ENCODE assay signal across 8 cellular contexts in the genomic region with DNA sequence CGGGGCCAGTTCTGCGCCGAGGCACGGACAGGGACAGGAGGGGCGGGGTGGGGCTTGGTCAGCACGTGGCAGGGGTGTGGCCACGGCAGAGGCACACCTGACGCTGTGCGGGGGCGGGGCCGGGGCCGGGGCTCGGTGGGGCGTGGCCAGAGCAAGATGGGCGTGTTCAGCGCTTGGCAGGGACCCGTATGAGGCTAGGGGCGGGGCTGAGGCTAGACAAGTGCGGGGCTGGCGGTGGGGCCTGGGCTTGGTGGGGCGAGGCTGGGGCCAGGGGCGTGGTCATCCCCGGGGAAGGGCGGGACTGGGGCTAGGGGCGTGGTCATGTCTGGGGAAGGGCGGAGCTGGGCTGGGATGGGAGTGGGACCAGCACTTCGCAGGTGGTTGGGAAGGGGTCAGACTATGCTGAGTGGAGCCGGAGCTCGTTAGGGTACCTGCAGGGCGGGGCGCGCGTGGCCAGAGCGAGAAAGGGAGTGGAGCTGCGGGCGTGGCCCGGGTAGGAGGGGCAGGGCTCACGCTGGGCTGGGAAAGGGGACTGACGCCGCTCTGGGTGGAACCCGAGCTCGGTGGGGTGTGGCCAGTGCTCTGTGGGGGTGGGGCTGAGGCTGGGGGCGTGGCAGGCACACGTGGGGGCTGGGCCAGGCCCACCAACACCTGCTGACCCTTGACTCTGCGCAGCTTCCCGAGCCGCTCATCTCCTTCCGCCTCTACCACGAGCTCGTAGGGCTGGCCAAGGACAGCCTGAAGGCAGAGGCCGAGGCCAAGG. TPM values are rescaled to one million over a fixed set of nuclear protein-coding genes. Genes with fewer than 3 reads are reported as not detected.
DNase-seq lines count a peak whose midpoint lies in the region; ATAC-seq and TF ChIP-seq lines count a peak whose summit lies in the region.

No MANE protein-coding gene starts in this region.

- peak overlapping the region; percentile 78 for H3K27ac Mint-ChIP-seq in activated CD4-positive, alpha-beta T cell treated with anti-CD3 and anti-CD28 coated beads, Interleukin-2, amount 10 ng/mL, durations not matched to agents 24 days and 14 days
- H3K27ac Mint-ChIP-seq in nephron progenitor cell = no peak overlapping the region

- no peak for ATAC-seq in GM21423 (IDR thresholded peaks at IDR 0.05; ENCODE audit: unreplicated experiment)

- peaks cover 23% of the 10 kb centered on the region for H3K4me1 Mint-ChIP-seq in activated CD4-positive, alpha-beta T cell treated with anti-CD3 and anti-CD28 coated beads, Interleukin-2, amount 10 ng/mL, durations not matched to agents 24 days and 14 days
- no peaks in the 10 kb centered on the region for H3K4me1 Mint-ChIP-seq in nephron progenitor cell

- no peak for TF ChIP-seq CTCF in GM13977 (IDR thresholded peaks at IDR 0.05; ENCODE audit: extremely low read depth, insufficient read depth, missing control alignments)
- TF ChIP-seq CTCF in nephron progenitor cell (IDR thresholded peaks at IDR 0.05) = no peak
- no peak for TF ChIP-seq CTCF in vagina (IDR thresholded peaks at IDR 0.05)

- no peaks in the 10 kb centered on the region for H3K9me3 ChIP-seq in effector memory CD4-positive, alpha-beta T cell (ENCODE audit: control insufficient read depth, low read length)
- H3K9me3 ChIP-seq in vagina = no peaks in the 10 kb centered on the region

- no peaks in the 10 kb centered on the region for H3K27me3 Mint-ChIP-seq in activated CD4-positive, alpha-beta T cell treated with anti-CD3 and anti-CD28 coated beads, Interleukin-2, amount 10 ng/mL, durations not matched to agents 24 days and 14 days
- no peaks in the 10 kb centered on the region for H3K27me3 Mint-ChIP-seq in nephron progenitor cell (ENCODE audit: low read depth, poor library complexity)

- H3K4me3 Mint-ChIP-seq in activated CD4-positive, alpha-beta T cell treated with anti-CD3 and anti-CD28 coated beads, Interleukin-2, amount 10 ng/mL, durations not matched to agents 24 days and 14 days = peak overlapping the region; percentile 40
- peak overlapping the region; percentile 75 for H3K4me3 Mint-ChIP-seq in nephron progenitor cell

- peak; percentile 79 for DNase-seq in GM13977 (ENCODE audit: low spot score)
- DNase-seq in NCI-H2227 treated with DMSO at 0.1 percent for 48 hours (lab: John Stamatoyannopoulos, UW) = peak; percentile 73
- DNase-seq in activated CD4-positive, alpha-beta T cell treated with anti-CD3 and anti-CD28 coated beads, Interleukin-2, amount 10 ng/mL, durations not matched to agents 24 days and 14 days = peak; percentile 94
- DNase-seq in effector memory CD4-positive, alpha-beta T cell = peak; percentile 76 to 84 (median 78)
- DNase-seq in nephron progenitor cell = peak; percentile 94
- DNase-seq in vagina (ENCODE audit: extremely low spot score in 2 of 2) = no peak
- no peak for DNase-seq in SKM-1 (lab: John Stamatoyannopoulos, UW; ENCODE audit: unreplicated experiment)

- in situ Hi-C loops in GM13977 (cut with MboI; ENCODE audit: low pct_unique_long_range_greater_than_20kb, low sequenced_read_pairs, unreplicated experiment) = no loop called here

- intact Hi-C loops in activated CD4-positive, alpha-beta T cell treated with anti-CD3 and anti-CD28 coated beads, Interleukin-2, amount 10 ng/mL, durations not matched to agents 24 days and 14 days (cut with micrococcal nuclease) = no loop called here
- intact Hi-C loops in vagina (cut with DNase I) = no loop called here

- H3K27me3 ChIP-seq in effector memory CD4-positive, alpha-beta T cell (replicated peaks; ENCODE audit: control insufficient read depth, insufficient read depth, low read length, poor library complexity, severe bottlenecking) = no peaks in the 10 kb centered on the region
- no peaks in the 10 kb centered on the region for H3K27me3 ChIP-seq in vagina

- H3K4me3 ChIP-seq in effector memory CD4-positive, alpha-beta T cell (ENCODE audit: insufficient read depth, low read depth, low read length, poor library complexity, severe bottlenecking) = no peak overlapping the region
- H3K4me3 ChIP-seq in vagina = peak overlapping the region in 1 of 2 donors; percentile 20

- peaks cover 78% of the 10 kb centered on the region for H3K36me3 ChIP-seq in effector memory CD4-positive, alpha-beta T cell (ENCODE audit: control insufficient read depth, insufficient read depth, low read length)
- peaks cover 0 to 4% of the 10 kb centered on the region in 2 donors for H3K36me3 ChIP-seq in vagina

- no peaks in the 10 kb centered on the region for H3K9me3 Mint-ChIP-seq in activated CD4-positive, alpha-beta T cell treated with anti-CD3 and anti-CD28 coated beads, Interleukin-2, amount 10 ng/mL, durations not matched to agents 24 days and 14 days
- H3K9me3 Mint-ChIP-seq in nephron progenitor cell = no peaks in the 10 kb centered on the region

- peaks cover 55% of the 10 kb centered on the region for H3K4me1 ChIP-seq in effector memory CD4-positive, alpha-beta T cell (ENCODE audit: control insufficient read depth, insufficient read depth, low read length, poor library complexity, severe bottlenecking)
- peaks cover 24% of the 10 kb centered on the region for H3K4me1 ChIP-seq in vagina

- TF ChIP-seq POLR2A in vagina (IDR thresholded peaks at IDR 0.05) = no peak

- H3K27ac ChIP-seq in effector memory CD4-positive, alpha-beta T cell (ENCODE audit: insufficient read depth, low read length, poor library complexity, severe bottlenecking) = peak overlapping the region; percentile 62
- H3K27ac ChIP-seq in vagina = peak overlapping the region; percentile 20

- H3K36me3 Mint-ChIP-seq in activated CD4-positive, alpha-beta T cell treated with anti-CD3 and anti-CD28 coated beads, Interleukin-2, amount 10 ng/mL, durations not matched to agents 24 days and 14 days (ENCODE audit: low read depth) = peaks cover 58% of the 10 kb centered on the region
- no peaks in the 10 kb centered on the region for H3K36me3 Mint-ChIP-seq in nephron progenitor cell (ENCODE audit: low read depth)

RNA-seq across cellular contexts. Expression of a gene that starts 12.8 kb away (rescaled TPM):
- 273 and 274 TPM in 2 replicates for total RNA-seq in activated CD4-positive, alpha-beta T cell treated with anti-CD3 and anti-CD28 coated beads, Interleukin-2, amount 10 ng/mL, durations not matched to agents 24 days and 14 days
- 83.7 TPM for total RNA-seq in vagina

RNA-seq across cellular contexts. Expression of a gene that starts 15.4 kb away (rescaled TPM):
- 176 and 183 TPM in 2 replicates for total RNA-seq in activated CD4-positive, alpha-beta T cell treated with anti-CD3 and anti-CD28 coated beads, Interleukin-2, amount 10 ng/mL, durations not matched to agents 24 days and 14 days
- total RNA-seq in vagina = 36.8 TPM

RNA-seq across cellular contexts. Expression of a gene that starts 21.4 kb away (rescaled TPM):
- total RNA-seq in activated CD4-positive, alpha-beta T cell treated with anti-CD3 and anti-CD28 coated beads, Interleukin-2, amount 10 ng/mL, durations not matched to agents 24 days and 14 days = 225 and 239 TPM in 2 replicates
- 524 TPM for total RNA-seq in vagina

RNA-seq across cellular contexts. Expression of a gene that starts 42.4 kb away (rescaled TPM):
- 15.8 TPM in 2 replicates for total RNA-seq in activated CD4-positive, alpha-beta T cell treated with anti-CD3 and anti-CD28 coated beads, Interleukin-2, amount 10 ng/mL, durations not matched to agents 24 days and 14 days
- total RNA-seq in vagina = 29.5 TPM

RNA-seq across cellular contexts. Expression of a gene that starts 55.9 kb away (rescaled TPM):
- total RNA-seq in activated CD4-positive, alpha-beta T cell treated with anti-CD3 and anti-CD28 coated beads, Interleukin-2, amount 10 ng/mL, durations not matched to agents 24 days and 14 days = 112 TPM in 2 replicates
- 76.1 TPM for total RNA-seq in vagina

Comparison
In these comparisons a context has a peak if more than half of its experiments do, and no peak if none do; other contexts are left out.
1. DNase-seq: peak in GM13977 (single experiment), NCI-H2227 treated with DMSO at 0.1 percent for 48 hours (single experiment), activated CD4-positive, alpha-beta T cell treated with anti-CD3 and anti-CD28 coated beads, Interleukin-2, amount 10 ng/mL, durations not matched to agents 24 days and 14 days (single experiment), effector memory CD4-positive, alpha-beta T cell (3 of 3) and nephron progenitor cell (single experiment); none in vagina (0 of 2) and SKM-1 (single experiment).